20 cellular contexts compared by ENCODE assay signal in genomic region chr4:186957952-186958555, GRCh38.
DNase-seq lines count a peak whose midpoint lies in the region; ATAC-seq, FAIRE-seq and TF ChIP-seq lines count a peak whose summit lies in the region.
"Had no signal": no experiment of that assay in that cellular context is flagged by ENCODE, and none has a peak within 500 bp of the region (broad histone marks: within the 10 kb centered on the region; RNA-seq: fewer than 3 reads in every experiment).

No MANE protein-coding gene starts in this region.

- H3K4me3 Mint-ChIP-seq in naive thymus-derived CD4-positive, alpha-beta T cell: no peak overlapping the region
- H3K4me3 Mint-ChIP-seq: CD8-positive, alpha-beta T cell; HFFc6; IgD-negative memory B cell had no signal

- H3K79me2 ChIP-seq in mammary epithelial cell (ENCODE audit: insufficient read depth, low read length): no peaks in the 10 kb centered on the region
- H3K79me2 ChIP-seq in keratinocyte (ENCODE audit: control insufficient read depth, insufficient read depth, low read length): no peaks in the 10 kb centered on the region

- CTCF ChIA-PET in mammary epithelial cell (lab: Charles Lee; ENCODE audit: low non-redundant PET): no interaction called here
- CTCF ChIA-PET in naive thymus-derived CD4-positive, alpha-beta T cell (lab: Charles Lee): no interaction called here

- ATAC-seq in right lobe of liver: no peak
- no peak for ATAC-seq in naive thymus-derived CD4-positive, alpha-beta T cell
- ATAC-seq: CD8-positive, alpha-beta T cell had no signal

- H3K4me1 ChIP-seq in mammary epithelial cell (ENCODE audit: insufficient read depth, low read length): peaks cover 3% of the 10 kb centered on the region
- H3K4me1 ChIP-seq in breast epithelium: no peaks in the 10 kb centered on the region
- peaks cover 7% of the 10 kb centered on the region for H3K4me1 ChIP-seq in keratinocyte (ENCODE audit: control insufficient read depth, extremely low read depth, insufficient read depth, low read length)
- peaks cover 0 to 2% (median under 1%) of the 10 kb centered on the region in 4 donors for H3K4me1 ChIP-seq in right lobe of liver
- H3K4me1 ChIP-seq in naive thymus-derived CD4-positive, alpha-beta T cell (ENCODE audit: control insufficient read depth in 2 of 2, insufficient read depth in 2 of 2, low read length in 2 of 2): no peaks in the 10 kb centered on the region
- H3K4me1 ChIP-seq: BLaER1 had no signal

- H3K27me3 Mint-ChIP-seq in naive thymus-derived CD4-positive, alpha-beta T cell: no peaks in the 10 kb centered on the region
- H3K27me3 Mint-ChIP-seq: IgD-negative memory B cell had no signal

- DNase-seq in mammary epithelial cell (peak; percentile 64), breast epithelium (ENCODE audit: low spot score in 2 of 2) (no peak), astrocyte of the cerebellum (ENCODE audit: low read depth) (peak; percentile 47), keratinocyte (ENCODE audit: low read depth, low spot score) (peak; percentile 25), NCI-H2196 (lab: John Stamatoyannopoulos, UW; ENCODE audit: unreplicated experiment) (no peak), right lobe of liver (no peak), NOMO-1 treated with DMSO at 0.1 percent for 48 hours (lab: John Stamatoyannopoulos, UW; ENCODE audit: unreplicated experiment) (no peak)
- DNase-seq in naive thymus-derived CD4-positive, alpha-beta T cell: no peak
- DNase-seq: CD8-positive, alpha-beta T cell; DND-41; HFFc6; Kasumi-1; NCI-H187; NK-92 treated with Interleukin-12 subunit alpha and Interleukin-12 subunit beta, amount 100 ng/mL, for 24 hours; OCI-M1; SJCRH30 had no signal

- in situ Hi-C loops in mammary epithelial cell (cut with MboI; ENCODE audit: low sequenced_read_pairs in 2 of 2): no loop called here
- in situ Hi-C loops in astrocyte of the cerebellum (cut with HindIII; ENCODE audit: low sequenced_read_pairs): no loop called here

- TF ChIP-seq POLR2A in breast epithelium (IDR thresholded peaks at IDR 0.05): no peak
- TF ChIP-seq POLR2A in right lobe of liver (IDR thresholded peaks at IDR 0.05): no peak

- H3K4me1 Mint-ChIP-seq in naive thymus-derived CD4-positive, alpha-beta T cell: no peaks in the 10 kb centered on the region
- H3K4me1 Mint-ChIP-seq: IgD-negative memory B cell had no signal

- H3K36me3 Mint-ChIP-seq in naive thymus-derived CD4-positive, alpha-beta T cell: no peaks in the 10 kb centered on the region
- H3K36me3 Mint-ChIP-seq: CD8-positive, alpha-beta T cell; IgD-negative memory B cell had no signal

- no peak for TF ChIP-seq CTCF in mammary epithelial cell (conservative IDR thresholded peaks at IDR 0.05 in 1 of 2, IDR thresholded peaks at IDR 0.05 in 1 of 2; ENCODE audit: extremely low read depth in 1 of 2, insufficient read depth in 1 of 2, low read depth in 1 of 2, low read length in 2 of 2)
- no peak for TF ChIP-seq CTCF in breast epithelium (IDR thresholded peaks at IDR 0.05)
- TF ChIP-seq CTCF in astrocyte of the cerebellum (IDR thresholded peaks at IDR 0.05; ENCODE audit: low read depth, low read length, missing control alignments): no peak
- no peak for TF ChIP-seq CTCF in keratinocyte (optimal IDR thresholded peaks at IDR 0.05 in 1 of 3, IDR thresholded peaks at IDR 0.05 in 1 of 3, conservative IDR thresholded peaks at IDR 0.05 in 1 of 3; ENCODE audit: extremely low read depth in 1 of 3, insufficient read depth in 2 of 3, low read length in 3 of 3)
- TF ChIP-seq CTCF in right lobe of liver (IDR thresholded peaks at IDR 0.05): no peak

- no peaks in the 10 kb centered on the region for H3K9me1 ChIP-seq in keratinocyte (ENCODE audit: control insufficient read depth, extremely low read depth, insufficient read depth, low read length)

- no peaks in the 10 kb centered on the region for H3K36me3 ChIP-seq in mammary epithelial cell (ENCODE audit: insufficient read depth, low read length)
- no peaks in the 10 kb centered on the region for H3K36me3 ChIP-seq in breast epithelium
- H3K36me3 ChIP-seq in keratinocyte (ENCODE audit: control insufficient read depth in 2 of 2, extremely low read depth in 1 of 2, insufficient read depth in 2 of 2, low read length in 2 of 2): no peaks in the 10 kb centered on the region
- no peaks in the 10 kb centered on the region for H3K36me3 ChIP-seq in right lobe of liver
- H3K36me3 ChIP-seq in naive thymus-derived CD4-positive, alpha-beta T cell (ENCODE audit: control insufficient read depth in 2 of 3, insufficient read depth in 3 of 3, low read length in 3 of 3): no peaks in the 10 kb centered on the region
- H3K36me3 ChIP-seq: BLaER1, SJCRH30 had no signal

- H3K4me2 ChIP-seq in mammary epithelial cell (ENCODE audit: insufficient read depth, low read depth, low read length) (peak overlapping the region; percentile 44), keratinocyte (ENCODE audit: control insufficient read depth, extremely low read depth, insufficient read depth, low read depth, low read length) (no peak overlapping the region)
- H3K4me2 ChIP-seq: BLaER1 had no signal

- dilution Hi-C loops in mammary epithelial cell (cut with HindIII; ENCODE audit: low sequenced_read_pairs): no loop called here
- dilution Hi-C loops in keratinocyte (cut with MboI; ENCODE audit: extremely low pct_ligation_motif_present, low sequenced_read_pairs): no loop called here

- H3K9ac ChIP-seq in mammary epithelial cell (ENCODE audit: insufficient read depth, low read length): no peak overlapping the region
- no peak overlapping the region for H3K9ac ChIP-seq in keratinocyte (ENCODE audit: control insufficient read depth, extremely low read depth, insufficient read depth, low read length)
- H3K9ac ChIP-seq: BLaER1 had no signal

- H2AFZ ChIP-seq in mammary epithelial cell (ENCODE audit: low read depth, low read length) (no peak overlapping the region), keratinocyte (ENCODE audit: control insufficient read depth, low read length) (no peak overlapping the region)

- H3K9me3 ChIP-seq in mammary epithelial cell (replicated peaks; ENCODE audit: insufficient read depth, low read length): no peaks in the 10 kb centered on the region
- H3K9me3 ChIP-seq in breast epithelium: no peaks in the 10 kb centered on the region
- no peaks in the 10 kb centered on the region for H3K9me3 ChIP-seq in keratinocyte (ENCODE audit: control insufficient read depth, low read depth, low read length)
- H3K9me3 ChIP-seq in right lobe of liver: no peaks in the 10 kb centered on the region
- H3K9me3 ChIP-seq in naive thymus-derived CD4-positive, alpha-beta T cell (ENCODE audit: control insufficient read depth in 2 of 3, low read length in 3 of 3): no peaks in the 10 kb centered on the region
- H3K9me3 ChIP-seq: SJCRH30 had no signal

- H3K9me3 Mint-ChIP-seq in naive thymus-derived CD4-positive, alpha-beta T cell: peaks cover 0 to 19% (median 5%) of the 10 kb centered on the region in 11 donors
- H3K9me3 Mint-ChIP-seq: HFFc6 had no signal

- H3K27ac ChIP-seq in mammary epithelial cell (ENCODE audit: insufficient read depth, low read depth, low read length) (no peak overlapping the region), breast epithelium (no peak overlapping the region), keratinocyte (ENCODE audit: control insufficient read depth, insufficient read depth, low read length) (no peak overlapping the region), right lobe of liver (no peak overlapping the region)
- no peak overlapping the region for H3K27ac ChIP-seq in naive thymus-derived CD4-positive, alpha-beta T cell (ENCODE audit: low read depth, low read length)
- H3K27ac ChIP-seq: 22Rv1, BLaER1, RWPE1, SJCRH30 had no signal

- H3K4me3 ChIP-seq in mammary epithelial cell (replicated peaks in 1 of 3; ENCODE audit: insufficient read depth in 1 of 3, low read depth in 2 of 3, low read length in 3 of 3): no peak overlapping the region
- H3K4me3 ChIP-seq in breast epithelium: no peak overlapping the region
- no peak overlapping the region for H3K4me3 ChIP-seq in astrocyte of the cerebellum (ENCODE audit: low read depth, low read length)
- no peak overlapping the region for H3K4me3 ChIP-seq in keratinocyte (ENCODE audit: control insufficient read depth in 2 of 3, extremely low read depth in 1 of 3, insufficient read depth in 2 of 3, low read depth in 1 of 3, low read length in 3 of 3)
- no peak overlapping the region for H3K4me3 ChIP-seq in right lobe of liver
- no peak overlapping the region for H3K4me3 ChIP-seq in naive thymus-derived CD4-positive, alpha-beta T cell (ENCODE audit: low read length)
- H3K4me3 ChIP-seq: BLaER1, SJCRH30 had no signal

- POLR2A ChIA-PET in naive thymus-derived CD4-positive, alpha-beta T cell (lab: Charles Lee): no interaction called here

- H4K20me1 ChIP-seq in mammary epithelial cell (ENCODE audit: insufficient read depth, low read length) (no peaks in the 10 kb centered on the region), keratinocyte (ENCODE audit: control insufficient read depth, extremely low read depth, insufficient read depth, low read length) (no peaks in the 10 kb centered on the region)
- H4K20me1 ChIP-seq: BLaER1 had no signal

- H3K27ac Mint-ChIP-seq in naive thymus-derived CD4-positive, alpha-beta T cell: no peak overlapping the region
- H3K27ac Mint-ChIP-seq: CD8-positive, alpha-beta T cell; HFFc6; IgD-negative memory B cell had no signal

- BruUV-seq in mammary epithelial cell (replicated peaks; lab: Mats Ljungman, UMichigan): no TSS peak

- H3K27me3 ChIP-seq in mammary epithelial cell (ENCODE audit: insufficient read depth, low read length) (no peaks in the 10 kb centered on the region), breast epithelium (no peaks in the 10 kb centered on the region), keratinocyte (ENCODE audit: control insufficient read depth, extremely low read depth, insufficient read depth, low read length) (peaks cover 12% of the 10 kb centered on the region), right lobe of liver (no peaks in the 10 kb centered on the region)
- no peaks in the 10 kb centered on the region for H3K27me3 ChIP-seq in naive thymus-derived CD4-positive, alpha-beta T cell (ENCODE audit: control insufficient read depth in 2 of 2, insufficient read depth in 2 of 2, low read length in 2 of 2)
- H3K27me3 ChIP-seq: BLaER1, SJCRH30 had no signal

- peak; percentile 85 for FAIRE-seq in keratinocyte (lab: Jason Lieb, UNC)

- WGBS in mammary epithelial cell (ENCODE audit: low coverage, missing lambda C conversion rate): 13% methylated on average over 3 of the region's 3 CpGs
- 55% methylated on average over 3 of the region's 3 CpGs for WGBS in right lobe of liver (ENCODE audit: insufficient coverage, low coverage, low lambda C conversion rate, missing lambda C conversion rate)

- intact Hi-C loops in mammary epithelial cell (cut with micrococcal nuclease): no loop called here
- intact Hi-C loops in breast epithelium (cut with DNase I; ENCODE audit: low total_unique reads): no loop called here
- intact Hi-C loops in right lobe of liver (cut with DNase I): no loop called here
- intact Hi-C loops in naive thymus-derived CD4-positive, alpha-beta T cell (cut with micrococcal nuclease): no loop called here

Comparison
In these comparisons a context has a peak if more than half of its experiments do, and no peak if none do; other contexts are left out.
1. DNase-seq: peak in mammary epithelial cell (single experiment), astrocyte of the cerebellum (single experiment) and keratinocyte (single experiment); none in breast epithelium (0 of 2), NCI-H2196 (single experiment), right lobe of liver (0 of 3), naive thymus-derived CD4-positive, alpha-beta T cell (0 of 9) and NOMO-1 treated with DMSO at 0.1 percent for 48 hours (single experiment).